Comparison of ENCODE assay signal across 18 cellular contexts in genomic region chr11:32963721-32964120, GRCh38. TPM values are rescaled to one million over a fixed set of nuclear protein-coding genes. Genes with fewer than 3 reads are reported as not detected.
A peak's percentile ranks its signal among the peaks of the same experiment; 100 is the strongest.
DNase-seq lines count a peak whose midpoint lies in the region; FAIRE-seq and TF ChIP-seq lines count a peak whose summit lies in the region.
"Had no signal": no experiment of that assay in that cellular context is flagged by ENCODE, and none has a peak within 500 bp of the region (broad histone marks: within the 10 kb centered on the region; RNA-seq: fewer than 3 reads in every experiment).

No MANE protein-coding gene starts in this region.

- TF ChIP-seq POLR2A in H54 (IDR thresholded peaks at IDR 0.05; ENCODE audit: low read depth, low read length) (no peak), suprapubic skin (IDR thresholded peaks at IDR 0.05) (no peak), transverse colon (IDR thresholded peaks at IDR 0.05) (no peak)

- TF ChIP-seq CTCF in RWPE1 (conservative IDR thresholded peaks at IDR 0.05; ENCODE audit: low read depth) (no peak), endodermal cell (conservative IDR thresholded peaks at IDR 0.05) (no peak), retinal pigment epithelial cell (conservative IDR thresholded peaks at IDR 0.05; ENCODE audit: low read depth, low read length) (no peak), suprapubic skin (IDR thresholded peaks at IDR 0.05) (no peak), transverse colon (IDR thresholded peaks at IDR 0.05) (no peak)

- no peak overlapping the region for H3K4me3 Mint-ChIP-seq in endodermal cell
- H3K4me3 Mint-ChIP-seq: CD14-positive monocyte; CD4-positive, alpha-beta memory T cell had no signal

- peak overlapping the region; percentile 52 for H3K27ac Mint-ChIP-seq in endodermal cell
- H3K27ac Mint-ChIP-seq: CD14-positive monocyte; CD4-positive, alpha-beta memory T cell had no signal

- H3K36me3 Mint-ChIP-seq in endodermal cell (ENCODE audit: low read depth), result peaks cover 58% of the 10 kb centered on the region

- CTCF ChIA-PET in RWPE1 (lab: Yijun Ruan, JAX), result no interaction called here

- H3K27me3 Mint-ChIP-seq in endodermal cell (ENCODE audit: insufficient read depth), result no peaks in the 10 kb centered on the region
- H3K27me3 Mint-ChIP-seq: CD4-positive, alpha-beta memory T cell had no signal

- 89 to 100% methylated on average over 1 to 2 of the region's 2 CpGs for WGBS in endodermal cell (ENCODE audit: insufficient coverage in 1 of 2, insufficient read length in 1 of 2), 2 experiments
- 95% methylated on average over 2 of the region's 2 CpGs for WGBS in suprapubic skin
- 96 to 100% methylated on average over 1 to 2 of the region's 2 CpGs for WGBS in transverse colon (ENCODE audit: low coverage in 1 of 2), 2 donors

- POLR2A ChIA-PET in RWPE1 (lab: Yijun Ruan, JAX; ENCODE audit: low non-redundant PET), result no interaction called here

- H3K27ac ChIP-seq in RWPE1 (peak overlapping the region; percentile 25), endodermal cell (ENCODE audit: low read depth, low read length) (no peak overlapping the region), suprapubic skin (no peak overlapping the region), transverse colon (no peak overlapping the region)
- H3K27ac ChIP-seq: BLaER1 had no signal

- H3K4me3 ChIP-seq in endodermal cell (ENCODE audit: low read length), result no peak overlapping the region
- no peak overlapping the region for H3K4me3 ChIP-seq in retinal pigment epithelial cell (ENCODE audit: low read length)
- no peak overlapping the region for H3K4me3 ChIP-seq in suprapubic skin
- no peak overlapping the region for H3K4me3 ChIP-seq in transverse colon
- H3K4me3 ChIP-seq: BLaER1, HAP-1 had no signal

- intact Hi-C loops in transverse colon (cut with DNase I; ENCODE audit: low total_unique reads), result loop anchor here (2.0 kb wide), 1 partner anchor 101 kb away; no protein-coding TSS in a partner anchor

- in situ Hi-C loops in transverse colon (cut with MboI; ENCODE audit: low pct_ligation_motif_present in 1 of 4, low pct_unique_long_range_greater_than_20kb in 1 of 4, low sequenced_read_pairs in 3 of 4), result loop anchor here in 2 of 4 donors (10.0 to 25.0 kb wide), 2 partner anchors 101 to 374 kb away; no protein-coding TSS in a partner anchor

- no peak overlapping the region for H3K9ac ChIP-seq in endodermal cell (ENCODE audit: extremely low read depth, low read length, poor library complexity, severe bottlenecking)
- H3K9ac ChIP-seq: BLaER1 had no signal

- H3K4me1 Mint-ChIP-seq in endodermal cell, result no peaks in the 10 kb centered on the region
- H3K4me1 Mint-ChIP-seq: CD14-positive monocyte had no signal

- no peaks in the 10 kb centered on the region for H3K9me3 ChIP-seq in endodermal cell (ENCODE audit: control insufficient read depth, low read length)
- H3K9me3 ChIP-seq in suprapubic skin, result no peaks in the 10 kb centered on the region
- no peaks in the 10 kb centered on the region for H3K9me3 ChIP-seq in transverse colon
- H3K9me3 ChIP-seq: BLaER1, HAP-1 had no signal

- H3K9me3 Mint-ChIP-seq in endodermal cell, result no peaks in the 10 kb centered on the region
- H3K9me3 Mint-ChIP-seq: CD14-positive monocyte; CD4-positive, alpha-beta memory T cell had no signal

- FAIRE-seq in H54 (lab: Jason Lieb, UNC), result peak; percentile 36
- FAIRE-seq: GM12892, GM18507, H1 had no signal

- H3K36me3 ChIP-seq in endodermal cell (ENCODE audit: control insufficient read depth, insufficient read depth, low read length) (peaks cover 29% of the 10 kb centered on the region), suprapubic skin (peaks cover 39% of the 10 kb centered on the region), transverse colon (peaks cover 0 to 8% (median under 1%) of the 10 kb centered on the region in 4 donors)

- H3K27me3 ChIP-seq in endodermal cell (ENCODE audit: control insufficient read depth, insufficient read depth, low read length, poor library complexity, severe bottlenecking) (no peaks in the 10 kb centered on the region), suprapubic skin (no peaks in the 10 kb centered on the region), transverse colon (no peaks in the 10 kb centered on the region)
- H3K27me3 ChIP-seq: BLaER1 had no signal

- DNase-seq in H54 (ENCODE audit: insufficient read length, low spot score), result no peak
- DNase-seq in RWPE1 (ENCODE audit: low spot score), result no peak
- no peak for DNase-seq in endodermal cell
- DNase-seq in retinal pigment epithelial cell (ENCODE audit: low read depth), result peak; percentile 4
- no peak for DNase-seq in NCI-H510A treated with DMSO at 0.1 percent for 48 hours (lab: John Stamatoyannopoulos, UW)
- no peak for DNase-seq in suprapubic skin (ENCODE audit: low spot score in 2 of 2)
- DNase-seq in transverse colon, result no peak
- DNase-seq: 8988T; CD4-positive, alpha-beta memory T cell; DMS153; DMS79; GDM1 had no signal

- no peak for TF ChIP-seq EP300 in suprapubic skin (IDR thresholded peaks at IDR 0.05)
- TF ChIP-seq EP300 in transverse colon (IDR thresholded peaks at IDR 0.05; ENCODE audit: low read depth), result no peak

- H3K4me1 ChIP-seq in endodermal cell (ENCODE audit: control insufficient read depth, insufficient read depth, low read length), result no peaks in the 10 kb centered on the region
- no peaks in the 10 kb centered on the region for H3K4me1 ChIP-seq in suprapubic skin
- no peaks in the 10 kb centered on the region for H3K4me1 ChIP-seq in transverse colon
- H3K4me1 ChIP-seq: BLaER1 had no signal

RNA-seq across cellular contexts. Expression of gene DEPDC7, which starts 52.0 kb away (rescaled TPM):
- total RNA-seq in endodermal cell (10 to 100 TPM in 1 of 2 donors, 1 to 10 TPM in 1; 7.7 to 11.4 TPM), suprapubic skin (1 to 10 TPM; 2.4 to 5.0 (median 3.3) TPM), transverse colon (10 to 100 TPM in 2 of 4 donors, 1 to 10 TPM in 2; 3.2 to 18.7 (median 11.5) TPM)
- polyA plus RNA-seq in endodermal cell (2013, experiment 1 of 2), result 6.4 TPM
- 6.6 TPM for polyA plus RNA-seq in endodermal cell (2013, experiment 2 of 2)
